Comparison of ENCODE assay signal across 1 cellular context in genomic region chr6:34680802-34681515, GRCh38.
TF ChIP-seq lines count a peak whose summit lies in the region.

No MANE protein-coding gene starts in this region.

TF ChIP-seq in HEK293T, 16 proteins besides CTCF, POLR2A, EP300 and RAD21 (continued from another document):
- TF ChIP-seq ELF4 (IDR thresholded peaks at IDR 0.05), result no peak
